8 cellular contexts compared by ENCODE assay signal in the genomic region with DNA sequence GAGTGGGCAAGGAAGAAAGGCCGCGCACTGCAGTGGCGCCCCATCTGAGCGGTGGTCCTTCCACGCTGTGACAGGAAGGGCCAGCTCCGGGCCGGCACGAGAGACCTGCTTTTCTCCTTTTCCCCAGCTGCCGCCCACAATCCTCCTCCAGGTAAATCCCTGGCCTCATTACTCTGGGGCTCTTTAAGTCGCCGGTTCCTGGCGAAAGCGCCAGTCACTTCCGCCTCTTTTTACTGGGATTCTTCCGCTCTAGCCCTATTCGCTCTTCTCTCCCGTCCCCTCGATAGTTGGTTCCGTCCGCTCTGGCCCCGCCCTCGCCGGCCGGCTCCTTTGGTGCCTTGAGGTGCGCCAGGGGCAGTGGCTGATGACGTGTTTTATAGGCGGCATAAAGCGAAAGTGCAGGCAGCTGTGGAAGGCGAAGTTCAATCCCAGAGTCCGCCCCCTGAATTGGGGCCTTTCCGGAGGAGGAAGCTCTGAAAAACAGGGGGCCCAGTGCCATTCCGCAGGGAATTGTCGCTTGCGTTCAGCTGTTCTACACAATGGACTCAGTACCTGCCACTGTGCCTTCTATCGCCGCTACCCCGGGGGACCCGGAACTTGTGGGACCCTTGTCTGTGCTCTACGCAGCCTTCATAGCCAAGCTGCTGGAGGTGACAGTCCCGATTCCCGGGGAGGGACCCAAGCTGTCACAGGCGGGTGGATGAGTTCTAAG. TPM values are rescaled to one million over a fixed set of nuclear protein-coding genes. Genes with fewer than 3 reads are reported as not detected.
A peak's percentile ranks its signal among the peaks of the same experiment; 100 is the strongest.
DNase-seq lines count a peak whose midpoint lies in the region; ATAC-seq and TF ChIP-seq lines count a peak whose summit lies in the region.

No MANE protein-coding gene starts in this region.

- POLR2A ChIA-PET in AG04450 (lab: Yijun Ruan, JAX), result interaction anchor here (0.7 to 1.9 kb wide), 3 partner anchors 10 to 28 kb away, joined by 3 to 8 read pairs (median 4); no protein-coding TSS in a partner anchor

- DNase-seq in AG04450 (ENCODE audit: low read depth, low spot score) (peak; percentile 95), NCI-H2196 treated with DMSO at 0.1 percent for 48 hours (lab: John Stamatoyannopoulos, UW; ENCODE audit: unreplicated experiment) (peak; percentile 96), WERI-Rb-1 (peak; percentile 93), mammary epithelial cell (peak; percentile 99)

- peak overlapping the region; percentile 95 for H2AFZ ChIP-seq in mammary epithelial cell (ENCODE audit: low read depth, low read length)

- CTCF ChIA-PET in AG04450 (lab: Charles Lee), result interaction anchor here (1.3 to 4.2 kb wide), 3 partner anchors 10 to 188 kb away, joined by 4 to 22 read pairs (median 8); no protein-coding TSS in a partner anchor
- CTCF ChIA-PET in mammary epithelial cell (lab: Charles Lee; ENCODE audit: low non-redundant PET), result no interaction called here

- H3K36me3 ChIP-seq in WERI-Rb-1, result no peaks in the 10 kb centered on the region
- H3K36me3 ChIP-seq in mammary epithelial cell (ENCODE audit: insufficient read depth, low read length), result no peaks in the 10 kb centered on the region
- H3K36me3 ChIP-seq in skeletal muscle satellite cell (ENCODE audit: insufficient read depth, low read length), result no peaks in the 10 kb centered on the region

- dilution Hi-C loops in mammary epithelial cell (cut with HindIII; ENCODE audit: low sequenced_read_pairs), result no loop called here

- TSS peak; percentile 31 for BruUV-seq in mammary epithelial cell (replicated peaks; lab: Mats Ljungman, UMichigan)

- H3K27ac ChIP-seq in AG04450 (ENCODE audit: low read depth, low read length) (peak overlapping the region; percentile 96), WERI-Rb-1 (peak overlapping the region; percentile 72), mammary epithelial cell (ENCODE audit: insufficient read depth, low read depth, low read length) (peak overlapping the region; percentile 87)

- H3K9me3 ChIP-seq in AG04450 (ENCODE audit: control insufficient read depth, insufficient read depth, low read length), result no peaks in the 10 kb centered on the region
- H3K9me3 ChIP-seq in WERI-Rb-1 (ENCODE audit: severe bottlenecking), result no peaks in the 10 kb centered on the region
- no peaks in the 10 kb centered on the region for H3K9me3 ChIP-seq in mammary epithelial cell (replicated peaks; ENCODE audit: insufficient read depth, low read length)
- no peaks in the 10 kb centered on the region for H3K9me3 ChIP-seq in iPS-18c (ENCODE audit: control insufficient read depth, insufficient read depth, low read length)
- no peaks in the 10 kb centered on the region for H3K9me3 ChIP-seq in skeletal muscle satellite cell (replicated peaks; ENCODE audit: low read length)

- H3K4me2 ChIP-seq in mammary epithelial cell (ENCODE audit: insufficient read depth, low read depth, low read length) (peak overlapping the region; percentile 93), skeletal muscle satellite cell (ENCODE audit: low read length) (peak overlapping the region; percentile 84)

- ATAC-seq in GM18907 (IDR thresholded peaks at IDR 0.05; ENCODE audit: unreplicated experiment), result peak; percentile 96
- ATAC-seq in HG03139 (IDR thresholded peaks at IDR 0.05; ENCODE audit: unreplicated experiment), result peak; percentile 95

- H4K20me1 ChIP-seq in mammary epithelial cell (ENCODE audit: insufficient read depth, low read length), result no peaks in the 10 kb centered on the region

- peak overlapping the region; percentile 93 for H3K4me3 ChIP-seq in AG04450 (ENCODE audit: low read depth, low read length)
- H3K4me3 ChIP-seq in WERI-Rb-1 (ENCODE audit: low read depth, low read length), result peak overlapping the region; percentile 83
- H3K4me3 ChIP-seq in mammary epithelial cell (replicated peaks in 1 of 3; ENCODE audit: insufficient read depth in 1 of 3, low read depth in 2 of 3, low read length in 3 of 3), result peak overlapping the region; percentile 66 to 95 (median 76)
- H3K4me3 ChIP-seq in iPS-18c (ENCODE audit: insufficient read depth, low read depth, low read length), result peak overlapping the region; percentile 77
- H3K4me3 ChIP-seq in skeletal muscle satellite cell (ENCODE audit: low read length), result peak overlapping the region; percentile 88

- intact Hi-C loops in mammary epithelial cell (cut with micrococcal nuclease), result loop anchor here (1.0 to 10.0 kb wide), 4 partner anchors 25 to 441 kb away; a partner anchor contains a TSS

- peaks cover 5% of the 10 kb centered on the region for H3K4me1 ChIP-seq in mammary epithelial cell (ENCODE audit: insufficient read depth, low read length)
- peaks cover 13% of the 10 kb centered on the region for H3K4me1 ChIP-seq in skeletal muscle satellite cell (ENCODE audit: control insufficient read depth, insufficient read depth, low read length)

- TF ChIP-seq CTCF in AG04450 (IDR thresholded peaks at IDR 0.05; ENCODE audit: low read depth, low read length), result no peak
- no peak for TF ChIP-seq CTCF in WERI-Rb-1 (IDR thresholded peaks at IDR 0.05; ENCODE audit: low read depth, low read length)
- TF ChIP-seq CTCF in mammary epithelial cell (conservative IDR thresholded peaks at IDR 0.05 in 1 of 2, IDR thresholded peaks at IDR 0.05 in 1 of 2; ENCODE audit: extremely low read depth in 1 of 2, insufficient read depth in 1 of 2, low read depth in 1 of 2, low read length in 2 of 2), result no peak

- H3K27me3 ChIP-seq in AG04450 (ENCODE audit: control insufficient read depth, insufficient read depth, low read length) (no peaks in the 10 kb centered on the region), WERI-Rb-1 (ENCODE audit: insufficient read depth, low read depth, severe bottlenecking) (no peaks in the 10 kb centered on the region), mammary epithelial cell (ENCODE audit: insufficient read depth, low read length) (no peaks in the 10 kb centered on the region), skeletal muscle satellite cell (ENCODE audit: control insufficient read depth, insufficient read depth, low read length) (no peaks in the 10 kb centered on the region)

- in situ Hi-C loops in mammary epithelial cell (cut with MboI; ENCODE audit: low sequenced_read_pairs in 2 of 2), result no loop called here

- H3K79me2 ChIP-seq in mammary epithelial cell (ENCODE audit: insufficient read depth, low read length), result peaks cover 14% of the 10 kb centered on the region

- WGBS in mammary epithelial cell (ENCODE audit: low coverage, missing lambda C conversion rate), result 3% methylated on average over 20 of the region's 42 CpGs

- H3K9ac ChIP-seq in mammary epithelial cell (ENCODE audit: insufficient read depth, low read length) (peak overlapping the region; percentile 82), skeletal muscle satellite cell (ENCODE audit: low read depth, low read length) (peak overlapping the region; percentile 87)

RNA-seq across cellular contexts. Expression of a gene that starts 26.2 kb away (rescaled TPM):
- polyA plus RNA-seq in AG04450 (2011; rRNA removed), result 47.2 and 53.6 TPM in 2 replicates
- polyA minus RNA-seq in AG04450 (2011; rRNA and poly(A)+ RNA removed), result 46.2 and 48.5 TPM in 2 replicates
- 10 to 100 TPM; 31.3 to 57.5 TPM for total RNA-seq in mammary epithelial cell
- 33.7 TPM for polyA plus RNA-seq in mammary epithelial cell
- 57.4 TPM for polyA minus RNA-seq in mammary epithelial cell
- total RNA-seq in skeletal muscle satellite cell (2012; rRNA removed), result 26.4 and 45.4 TPM in 2 replicates

RNA-seq across cellular contexts. Expression of a gene that starts 54.4 kb away (rescaled TPM):
- polyA plus RNA-seq in AG04450 (2011; rRNA removed) (4.9 and 7.3 TPM in 2 replicates), mammary epithelial cell (4.5 TPM)
- 1.5 and 3.6 TPM in 2 replicates for polyA minus RNA-seq in AG04450 (2011; rRNA and poly(A)+ RNA removed)
- total RNA-seq in mammary epithelial cell, result 10 to 100 TPM in 1 of 2 donors, 1 to 10 TPM in 1; 8.0 to 10.2 TPM
- not detected for polyA minus RNA-seq in mammary epithelial cell
- 8.3 and 13.4 TPM in 2 replicates for total RNA-seq in skeletal muscle satellite cell (2012; rRNA removed)

Comparison
In these comparisons a context has a peak if more than half of its experiments do, and no peak if none do; other contexts are left out.
1. Peak in every context shown above with its lines: DNase-seq, ATAC-seq, H3K4me3 ChIP-seq and H3K27ac ChIP-seq.